18 cellular contexts compared by ENCODE assay signal in the genomic region with DNA sequence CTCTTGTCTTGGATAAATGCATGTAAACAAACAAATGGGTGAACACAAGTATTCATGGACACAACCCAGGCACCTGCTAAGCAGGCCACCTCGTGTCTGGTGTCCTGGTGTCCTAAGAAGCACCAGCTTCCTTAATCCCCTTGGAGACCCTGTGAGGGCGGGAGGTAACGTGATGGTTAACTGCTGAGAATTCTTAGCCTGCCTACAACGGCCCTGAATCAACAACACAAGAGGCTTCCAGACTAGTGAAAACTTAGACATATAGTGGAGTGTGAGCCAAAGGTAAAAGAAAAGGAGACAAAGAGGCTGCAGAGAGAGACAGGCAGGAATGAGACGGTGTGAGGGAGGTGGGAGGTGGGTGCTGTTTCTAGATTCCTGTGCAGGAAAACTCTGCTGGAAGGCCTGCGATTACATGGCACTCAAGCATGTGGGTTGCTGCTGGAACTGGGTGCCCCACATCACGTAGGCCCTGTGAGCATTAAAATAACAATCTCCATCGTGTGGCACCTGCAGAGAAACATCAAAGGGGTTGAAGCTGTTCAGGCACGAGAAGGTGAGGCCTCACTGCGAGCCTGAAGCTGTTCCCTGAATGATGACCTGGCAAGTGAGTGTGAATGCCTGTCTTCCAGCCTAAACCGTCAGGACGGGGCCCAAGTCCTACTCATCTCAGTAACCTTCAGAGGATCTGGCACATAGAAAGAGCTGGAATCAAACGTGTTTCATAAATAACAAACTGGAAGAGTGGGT.
"Had no signal": no experiment of that assay in that cellular context is flagged by ENCODE, and none has a peak within 500 bp of the region (broad histone marks: within the 10 kb centered on the region; RNA-seq: fewer than 3 reads in every experiment).

No MANE protein-coding gene starts in this region.

- H3K9me3 Mint-ChIP-seq: activated CD8-positive, alpha-beta T cell treated with anti-CD3 and anti-CD28 coated beads for 36 hours; natural killer cell treated with Interleukin-12 subunit alpha and Interleukin-12 subunit beta and Interleukin-15 and Interleukin-18, amount 100 ng/mL, for 72 hours had no signal

- ATAC-seq: activated CD8-positive, alpha-beta T cell treated with anti-CD3 and anti-CD28 coated beads for 36 hours; activated T-cell treated with anti-CD3 and anti-CD28 coated beads, Interleukin-2, amount 50 U/mL, for 72 hours; natural killer cell treated with Interleukin-12 subunit alpha and Interleukin-12 subunit beta and Interleukin-15 and Interleukin-18, amount 100 ng/mL, for 72 hours had no signal

- H3K4me3 ChIP-seq: coronary artery, lung, skin epidermis, stomach, thyroid gland, vagina had no signal

- H3K27ac ChIP-seq: coronary artery, epithelial cell of prostate, stomach, thyroid gland, vagina, VCaP had no signal

- DNase-seq: activated CD4-positive, alpha-beta T cell treated with anti-CD3 and anti-CD28 coated beads for 4 hours; activated CD8-positive, alpha-beta memory T cell treated with anti-CD3 and anti-CD28 coated beads, Interleukin-2, amount 50 U/mL, for 4 hours; activated CD8-positive, alpha-beta T cell treated with anti-CD3 and anti-CD28 coated beads for 36 hours; activated naive CD8-positive, alpha-beta T cell treated with anti-CD3 and anti-CD28 coated beads, Interleukin-2, amount 10 ng/mL, durations not matched to agents 7 days and 5 days; activated T-cell treated with anti-CD3 and anti-CD28 coated beads, Interleukin-2, amount 50 U/mL, for 72 hours; effector CD4-positive, alpha-beta T cell; hypothalamus; left cardiac atrium; stomach; T1000; thyroid gland had no signal

- H3K4me3 Mint-ChIP-seq: activated CD8-positive, alpha-beta T cell treated with anti-CD3 and anti-CD28 coated beads for 36 hours; activated naive CD8-positive, alpha-beta T cell treated with anti-CD3 and anti-CD28 coated beads, Interleukin-2, amount 10 ng/mL, durations not matched to agents 7 days and 5 days; activated T-cell treated with anti-CD3 and anti-CD28 coated beads, Interleukin-2, amount 50 U/mL, for 72 hours; natural killer cell treated with Interleukin-12 subunit alpha and Interleukin-12 subunit beta and Interleukin-15 and Interleukin-18, amount 100 ng/mL, for 72 hours had no signal

- H3K9me3 ChIP-seq: stomach, thyroid gland, vagina had no signal

- H3K27me3 Mint-ChIP-seq: activated CD8-positive, alpha-beta T cell treated with anti-CD3 and anti-CD28 coated beads for 36 hours had no signal

- H3K4me1 Mint-ChIP-seq: activated naive CD8-positive, alpha-beta T cell treated with anti-CD3 and anti-CD28 coated beads, Interleukin-2, amount 10 ng/mL, durations not matched to agents 7 days and 5 days had no signal

- H3K27ac Mint-ChIP-seq: activated CD8-positive, alpha-beta T cell treated with anti-CD3 and anti-CD28 coated beads for 36 hours; activated naive CD8-positive, alpha-beta T cell treated with anti-CD3 and anti-CD28 coated beads, Interleukin-2, amount 10 ng/mL, durations not matched to agents 7 days and 5 days; activated T-cell treated with anti-CD3 and anti-CD28 coated beads, Interleukin-2, amount 50 U/mL, for 72 hours; natural killer cell treated with Interleukin-12 subunit alpha and Interleukin-12 subunit beta and Interleukin-15 and Interleukin-18, amount 100 ng/mL, for 72 hours had no signal

- H3K36me3 Mint-ChIP-seq: natural killer cell treated with Interleukin-12 subunit alpha and Interleukin-12 subunit beta and Interleukin-15 and Interleukin-18, amount 100 ng/mL, for 72 hours had no signal

- H3K27me3 ChIP-seq: stomach, thyroid gland, vagina had no signal

- H3K36me3 ChIP-seq: stomach, thyroid gland, vagina had no signal
